ENCODE assay signal across 32 cellular contexts in the genomic region with DNA sequence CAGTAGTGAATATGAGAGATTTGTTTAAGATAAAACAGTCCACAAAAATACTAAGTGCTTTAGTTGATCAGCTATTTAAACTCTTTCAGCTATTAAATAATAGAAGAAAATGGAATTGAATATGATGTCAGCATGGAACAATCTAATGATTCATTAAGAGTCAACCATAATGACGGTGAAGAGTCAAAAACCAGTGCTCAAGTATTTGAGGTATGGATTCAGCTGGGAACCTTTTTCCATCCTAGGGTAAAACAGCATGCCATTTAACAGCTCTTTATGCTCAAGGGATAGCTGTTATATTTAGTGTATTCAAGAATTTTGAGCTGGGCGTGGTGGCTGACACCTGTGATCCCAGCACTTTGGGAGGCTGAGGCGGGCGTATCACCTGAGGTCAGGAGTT. TPM values are rescaled to one million over a fixed set of nuclear protein-coding genes. Genes with fewer than 3 reads are reported as not detected.
DNase-seq lines count a peak whose midpoint lies in the region; ATAC-seq and TF ChIP-seq lines count a peak whose summit lies in the region.
"Had no signal": no experiment of that assay in that cellular context is flagged by ENCODE, and none has a peak within 500 bp of the region (broad histone marks: within the 10 kb centered on the region; RNA-seq: fewer than 3 reads in every experiment).

No MANE protein-coding gene starts in this region.

- no peaks in the 10 kb centered on the region for H3K4me1 Mint-ChIP-seq in activated CD4-positive, alpha-beta memory T cell treated with anti-CD3 and anti-CD28 coated beads, Interleukin-2, amount 10 ng/mL, durations not matched to agents 7 days and 5 days
- H3K4me1 Mint-ChIP-seq in neural progenitor cell, result peaks cover 6% of the 10 kb centered on the region
- H3K4me1 Mint-ChIP-seq: activated B cell treated with CpG ODN at 0.5 μM for 24 hours; activated naive CD8-positive, alpha-beta T cell treated with anti-CD3 and anti-CD28 coated beads, Interleukin-2, amount 10 ng/mL, durations not matched to agents 7 days and 5 days; memory B cell had no signal

- DNase-seq in ELR (ENCODE audit: low read depth) (peak; percentile 82), adipocyte (ENCODE audit: low read depth) (peak; percentile 4), fibroblast of mammary gland (ENCODE audit: low read depth) (peak; percentile 50), osteoblast (ENCODE audit: insufficient read length, low spot score, missing footprints) (no peak), WERI-Rb-1 (no peak), neural progenitor cell (ENCODE audit: low spot score) (no peak)
- DNase-seq in activated CD4-positive, alpha-beta memory T cell treated with anti-CD3 and anti-CD28 coated beads, Interleukin-2, amount 10 ng/mL, durations not matched to agents 7 days and 5 days, result no peak
- DNase-seq: ACHN; activated B cell treated with CpG ODN at 0.5 μM for 24 hours; activated CD4-positive, alpha-beta T cell treated with anti-CD3 and anti-CD28 coated beads, Interleukin-2, amount 50 U/mL, for 1 hour; activated gamma-delta T cell; activated naive CD8-positive, alpha-beta T cell treated with anti-CD3 and anti-CD28 coated beads, Interleukin-2, amount 10 ng/mL, durations not matched to agents 7 days and 5 days; activated T-cell treated with anti-CD3 and anti-CD28 coated beads, Interleukin-2, amount 50 U/mL, for 24 hours; cerebellar nuclear complex; esophagus squamous epithelium; hypothalamus; left lung; NCI-H1092 treated with DMSO at 0.1 percent for 48 hours; NCI-H1694 treated with DMSO at 0.1 percent for 48 hours; NCI-H446 treated with DMSO at 0.1 percent for 48 hours; NCI-H774; retina; stimulated activated CD4-positive, alpha-beta T cell treated with anti-CD3 and anti-CD28 coated beads, Interleukin-1b, Interleukin-23, amount 100 ng/mL, for 48 hours; T-cell; testis had no signal

- H3K36me3 ChIP-seq in adipocyte (ENCODE audit: control insufficient read depth, insufficient read depth, low read length, severe bottlenecking), result peaks cover 18% of the 10 kb centered on the region
- H3K36me3 ChIP-seq in osteoblast (ENCODE audit: insufficient read depth, low read length), result peaks cover 4% of the 10 kb centered on the region
- H3K36me3 ChIP-seq in WERI-Rb-1, result no peaks in the 10 kb centered on the region
- H3K36me3 ChIP-seq in neural progenitor cell, result peaks cover 20% of the 10 kb centered on the region
- H3K36me3 ChIP-seq: HAP-1, SJSA1 had no signal

- POLR2A ChIA-PET in activated CD4-positive, alpha-beta memory T cell treated with anti-CD3 and anti-CD28 coated beads, Interleukin-2, amount 10 ng/mL, durations not matched to agents 7 days and 5 days (lab: Charles Lee), result interaction anchor here (1.1 kb wide), 1 partner anchor 30 kb away, joined by 3 read pairs; the partner anchor contains the start of gene WDR12

- no peaks in the 10 kb centered on the region for H3F3A ChIP-seq in neural progenitor cell (ENCODE audit: low read depth)

- no peaks in the 10 kb centered on the region for H4K20me1 ChIP-seq in osteoblast (ENCODE audit: insufficient read depth, low read length)
- H4K20me1 ChIP-seq in neural progenitor cell (ENCODE audit: low read depth), result no peaks in the 10 kb centered on the region
- H4K20me1 ChIP-seq: BLaER1 had no signal

- no peak for ATAC-seq in HG03025 (IDR thresholded peaks at IDR 0.05; ENCODE audit: low FRiP score, unreplicated experiment)
- ATAC-seq: left lung, T-cell had no signal

- no peak overlapping the region for H2AFZ ChIP-seq in osteoblast (ENCODE audit: low read length)
- no peak overlapping the region for H2AFZ ChIP-seq in neural progenitor cell (replicated peaks)
- H2AFZ ChIP-seq: parathyroid adenoma had no signal

- H3K9me3 ChIP-seq in adipocyte (ENCODE audit: control insufficient read depth, low read length), result peaks cover 4% of the 10 kb centered on the region
- no peaks in the 10 kb centered on the region for H3K9me3 ChIP-seq in osteoblast (ENCODE audit: low read depth, low read length)
- no peaks in the 10 kb centered on the region for H3K9me3 ChIP-seq in WERI-Rb-1 (ENCODE audit: severe bottlenecking)
- H3K9me3 ChIP-seq in neural progenitor cell (ENCODE audit: low read depth), result peaks cover 4% of the 10 kb centered on the region
- H3K9me3 ChIP-seq: esophagus squamous epithelium, HAP-1, left lung, SJSA1, testis had no signal

- no peak overlapping the region for H3K9ac ChIP-seq in adipocyte (ENCODE audit: low read length)
- no peak overlapping the region for H3K9ac ChIP-seq in neural progenitor cell
- H3K9ac ChIP-seq: BLaER1, parathyroid adenoma had no signal

- H3K27me3 ChIP-seq in adipocyte (replicated peaks; ENCODE audit: control insufficient read depth, insufficient read depth, low read length) (no peaks in the 10 kb centered on the region), osteoblast (ENCODE audit: insufficient read depth, low read length) (no peaks in the 10 kb centered on the region), WERI-Rb-1 (ENCODE audit: insufficient read depth, low read depth, severe bottlenecking) (no peaks in the 10 kb centered on the region), neural progenitor cell (no peaks in the 10 kb centered on the region)
- H3K27me3 ChIP-seq: BLaER1, esophagus squamous epithelium, left lung, SJSA1, testis had no signal

- no peak overlapping the region for H3K4me3 ChIP-seq in adipocyte (ENCODE audit: low read length)
- H3K4me3 ChIP-seq in fibroblast of mammary gland (ENCODE audit: control insufficient read depth, low read depth, low read length), result no peak overlapping the region
- no peak overlapping the region for H3K4me3 ChIP-seq in osteoblast (ENCODE audit: insufficient read depth, low read length)
- no peak overlapping the region for H3K4me3 ChIP-seq in WERI-Rb-1 (ENCODE audit: low read depth, low read length)
- H3K4me3 ChIP-seq in neural progenitor cell, result no peak overlapping the region
- H3K4me3 ChIP-seq: BLaER1, esophagus squamous epithelium, HAP-1, left lung, SJSA1, testis had no signal

- CTCF ChIA-PET in activated CD4-positive, alpha-beta memory T cell treated with anti-CD3 and anti-CD28 coated beads, Interleukin-2, amount 10 ng/mL, durations not matched to agents 7 days and 5 days (lab: Charles Lee), result interaction anchor here (0.7 to 1.0 kb wide), 2 partner anchors 15 to 158 kb away, joined by 3 read pairs; no protein-coding TSS in a partner anchor

- H3K27ac Mint-ChIP-seq in activated CD4-positive, alpha-beta memory T cell treated with anti-CD3 and anti-CD28 coated beads, Interleukin-2, amount 10 ng/mL, durations not matched to agents 7 days and 5 days, result no peak overlapping the region
- H3K27ac Mint-ChIP-seq in neural progenitor cell, result no peak overlapping the region
- H3K27ac Mint-ChIP-seq: activated B cell treated with CpG ODN at 0.5 μM for 24 hours; activated naive CD8-positive, alpha-beta T cell treated with anti-CD3 and anti-CD28 coated beads, Interleukin-2, amount 10 ng/mL, durations not matched to agents 7 days and 5 days; activated T-cell treated with anti-CD3 and anti-CD28 coated beads, Interleukin-2, amount 50 U/mL, for 24 hours; memory B cell; stimulated activated naive CD8-positive, alpha-beta T cell treated with anti-CD3 and anti-CD28 coated beads, Interleukin-15, Interleukin-2, amounts not matched to agents 100 ng/mL and 50 ng/mL, for 24 hours; T-cell had no signal

- H3K4me3 Mint-ChIP-seq in activated CD4-positive, alpha-beta memory T cell treated with anti-CD3 and anti-CD28 coated beads, Interleukin-2, amount 10 ng/mL, durations not matched to agents 7 days and 5 days, result no peak overlapping the region
- no peak overlapping the region for H3K4me3 Mint-ChIP-seq in neural progenitor cell
- H3K4me3 Mint-ChIP-seq: activated B cell treated with CpG ODN at 0.5 μM for 24 hours; activated naive CD8-positive, alpha-beta T cell treated with anti-CD3 and anti-CD28 coated beads, Interleukin-2, amount 10 ng/mL, durations not matched to agents 7 days and 5 days; activated T-cell treated with anti-CD3 and anti-CD28 coated beads, Interleukin-2, amount 50 U/mL, for 24 hours; memory B cell; stimulated activated naive CD8-positive, alpha-beta T cell treated with anti-CD3 and anti-CD28 coated beads, Interleukin-15, Interleukin-2, amounts not matched to agents 100 ng/mL and 50 ng/mL, for 24 hours; T-cell had no signal

- H3K4me1 ChIP-seq in adipocyte (ENCODE audit: control insufficient read depth, insufficient read depth, low read length) (peaks cover 3% of the 10 kb centered on the region), osteoblast (ENCODE audit: insufficient read depth, low read length) (no peaks in the 10 kb centered on the region), neural progenitor cell (peaks cover 7% of the 10 kb centered on the region)
- H3K4me1 ChIP-seq: BLaER1, esophagus squamous epithelium, HAP-1, left lung, parathyroid adenoma, SJSA1, testis had no signal

- no peaks in the 10 kb centered on the region for H3K27me3 Mint-ChIP-seq in activated CD4-positive, alpha-beta memory T cell treated with anti-CD3 and anti-CD28 coated beads, Interleukin-2, amount 10 ng/mL, durations not matched to agents 7 days and 5 days
- peaks cover under 1% of the 10 kb centered on the region for H3K27me3 Mint-ChIP-seq in neural progenitor cell (ENCODE audit: insufficient read depth, low read depth)
- H3K27me3 Mint-ChIP-seq: activated B cell treated with CpG ODN at 0.5 μM for 24 hours; activated naive CD8-positive, alpha-beta T cell treated with anti-CD3 and anti-CD28 coated beads, Interleukin-2, amount 10 ng/mL, durations not matched to agents 7 days and 5 days; activated T-cell treated with anti-CD3 and anti-CD28 coated beads, Interleukin-2, amount 50 U/mL, for 24 hours; memory B cell; stimulated activated naive CD8-positive, alpha-beta T cell treated with anti-CD3 and anti-CD28 coated beads, Interleukin-15, Interleukin-2, amounts not matched to agents 100 ng/mL and 50 ng/mL, for 24 hours; T-cell had no signal

- H3K79me2 ChIP-seq in osteoblast (ENCODE audit: insufficient read depth, low read length) (no peaks in the 10 kb centered on the region), neural progenitor cell (ENCODE audit: low read depth) (no peaks in the 10 kb centered on the region)
- H3K79me2 ChIP-seq: parathyroid adenoma had no signal

- H3K4me2 ChIP-seq in osteoblast (ENCODE audit: insufficient read depth, low read length) (no peak overlapping the region), neural progenitor cell (no peak overlapping the region)
- H3K4me2 ChIP-seq: BLaER1 had no signal

- H3K27ac ChIP-seq in osteoblast (ENCODE audit: low read depth, low read length) (peak overlapping the region; percentile 45), WERI-Rb-1 (no peak overlapping the region), neural progenitor cell (no peak overlapping the region)
- H3K27ac ChIP-seq: BLaER1, esophagus squamous epithelium, left lung, parathyroid adenoma, SJSA1, testis had no signal

- TF ChIP-seq CTCF in fibroblast of mammary gland (conservative IDR thresholded peaks at IDR 0.05; ENCODE audit: control insufficient read depth, insufficient read depth, low read depth, low read length), result no peak
- TF ChIP-seq CTCF in osteoblast (IDR thresholded peaks at IDR 0.05; ENCODE audit: extremely low read depth, low read depth, low read length), result no peak
- no peak for TF ChIP-seq CTCF in WERI-Rb-1 (IDR thresholded peaks at IDR 0.05; ENCODE audit: low read depth, low read length)
- no peak for TF ChIP-seq CTCF in neural progenitor cell (IDR thresholded peaks at IDR 0.05)

- H3K9me3 Mint-ChIP-seq in activated CD4-positive, alpha-beta memory T cell treated with anti-CD3 and anti-CD28 coated beads, Interleukin-2, amount 10 ng/mL, durations not matched to agents 7 days and 5 days, result peaks cover 6% of the 10 kb centered on the region
- H3K9me3 Mint-ChIP-seq in neural progenitor cell, result peaks cover 15% of the 10 kb centered on the region

- H3K36me3 Mint-ChIP-seq in activated CD4-positive, alpha-beta memory T cell treated with anti-CD3 and anti-CD28 coated beads, Interleukin-2, amount 10 ng/mL, durations not matched to agents 7 days and 5 days (ENCODE audit: low read depth), result peaks cover 25% of the 10 kb centered on the region
- H3K36me3 Mint-ChIP-seq in neural progenitor cell, result peaks cover 33% of the 10 kb centered on the region

RNA-seq across cellular contexts. Expression of gene CARF, which starts 29.7 kb away (rescaled TPM):
- total RNA-seq in osteoblast (11.9 and 13.8 TPM in 2 replicates), neural progenitor cell (ENCODE audit: low replicate concordance) (14.3 and 30.9 TPM in 2 replicates)
- total RNA-seq in activated CD4-positive, alpha-beta memory T cell treated with anti-CD3 and anti-CD28 coated beads, Interleukin-2, amount 10 ng/mL, durations not matched to agents 7 days and 5 days, result 10 to 100 TPM; 11.9 to 12.3 TPM

RNA-seq across cellular contexts. Expression of gene WDR12, which starts 30.3 kb away (rescaled TPM):
- total RNA-seq in osteoblast, result 18.6 and 21.4 TPM in 2 replicates
- total RNA-seq in activated CD4-positive, alpha-beta memory T cell treated with anti-CD3 and anti-CD28 coated beads, Interleukin-2, amount 10 ng/mL, durations not matched to agents 7 days and 5 days, result 10 to 100 TPM; 41.3 to 42.1 TPM
- 54.0 and 58.6 TPM in 2 replicates for total RNA-seq in neural progenitor cell (ENCODE audit: low replicate concordance)

Comparison
In these comparisons a context has a peak if more than half of its experiments do, and no peak if none do; other contexts are left out.
1. DNase-seq: peak in ELR (single experiment), adipocyte (single experiment) and fibroblast of mammary gland (single experiment); none in osteoblast (single experiment), activated CD4-positive, alpha-beta memory T cell treated with anti-CD3 and anti-CD28 coated beads, Interleukin-2, amount 10 ng/mL, durations not matched to agents 7 days and 5 days (single experiment), WERI-Rb-1 (single experiment) and neural progenitor cell (single experiment).